ENCODE assay signal across 9 cellular contexts in genomic region chr7:1024331-1024761, GRCh38. TPM values are rescaled to one million over a fixed set of nuclear protein-coding genes. Genes with fewer than 3 reads are reported as not detected.
DNase-seq lines count a peak whose midpoint lies in the region; ATAC-seq and TF ChIP-seq lines count a peak whose summit lies in the region.
"Had no signal": no experiment of that assay in that cellular context is flagged by ENCODE, and none has a peak within 500 bp of the region (broad histone marks: within the 10 kb centered on the region; RNA-seq: fewer than 3 reads in every experiment).

No MANE protein-coding gene starts in this region.

- H3K9me3 ChIP-seq in Karpas-422 (ENCODE audit: low read length) (no peaks in the 10 kb centered on the region), right atrium auricular region (no peaks in the 10 kb centered on the region)

- H3K27me3 ChIP-seq in Karpas-422 (ENCODE audit: low read length) (no peaks in the 10 kb centered on the region; the same call in 1 of the 2 replicates), right atrium auricular region (no peaks in the 10 kb centered on the region), foreskin keratinocyte (no peaks in the 10 kb centered on the region)

- no peaks in the 10 kb centered on the region for H3K79me2 ChIP-seq in Karpas-422 (ENCODE audit: low read length)

- peak overlapping the region; percentile 77 for H3K4me2 ChIP-seq in Karpas-422 (ENCODE audit: low read depth, low read length, poor library complexity, severe bottlenecking)

- H3K27ac ChIP-seq in Karpas-422 (ENCODE audit: low read length) = peak overlapping the region; percentile 92
- H3K27ac ChIP-seq in right atrium auricular region = no peak overlapping the region
- H3K27ac ChIP-seq in foreskin keratinocyte = no peak overlapping the region

- TF ChIP-seq CTCF in nephron (IDR thresholded peaks at IDR 0.05; ENCODE audit: unreplicated experiment in 3 of 3) = no peak
- no peak for TF ChIP-seq CTCF in right atrium auricular region (IDR thresholded peaks at IDR 0.05)
- no peak for TF ChIP-seq CTCF in foreskin keratinocyte (conservative IDR thresholded peaks at IDR 0.05)

- H3K36me3 ChIP-seq in Karpas-422 (ENCODE audit: insufficient read depth, low read length) (no peaks in the 10 kb centered on the region), right atrium auricular region (peaks cover 6% of the 10 kb centered on the region)

- H2AFZ ChIP-seq in Karpas-422 (ENCODE audit: low read length) = no peak overlapping the region

- H3K4me1 ChIP-seq in Karpas-422 (ENCODE audit: low read length) (peaks cover 60% of the 10 kb centered on the region), right atrium auricular region (peaks cover 0 to 22% of the 10 kb centered on the region in 2 donors), foreskin keratinocyte (no peaks in the 10 kb centered on the region)

- no peaks in the 10 kb centered on the region for H3K9me3 Mint-ChIP-seq in nephron

- peak overlapping the region; percentile 61 for H3K9ac ChIP-seq in Karpas-422 (ENCODE audit: low read length)

- DNase-seq in Karpas-422 = peak; percentile 98
- DNase-seq in right atrium auricular region (ENCODE audit: low spot score) = no peak
- no peak for DNase-seq in foreskin keratinocyte
- DNase-seq in activated T-cell treated with anti-CD3 and anti-CD28 coated beads, Interleukin-2, amount 50 U/mL, for 1 hour = no peak
- no peak for DNase-seq in SHP77 (lab: John Stamatoyannopoulos, UW)

- ATAC-seq in GM18909 (IDR thresholded peaks at IDR 0.05; ENCODE audit: poor library complexity, unreplicated experiment) (peak; percentile 53), HG02571 (IDR thresholded peaks at IDR 0.05; ENCODE audit: unreplicated experiment) (peak; percentile 50), foreskin keratinocyte (no peak)

- peaks cover 26% of the 10 kb centered on the region for H3K36me3 Mint-ChIP-seq in nephron (ENCODE audit: low read depth)

- H3K4me1 Mint-ChIP-seq in nephron = peaks cover 36% of the 10 kb centered on the region

- peak overlapping the region in 1 of 3 experiments; percentile 79 for H3K27ac Mint-ChIP-seq in nephron

- H3K4me3 ChIP-seq in Karpas-422 (ENCODE audit: low read length) (peak overlapping the region; percentile 62), right atrium auricular region (no peak overlapping the region)

- H4K20me1 ChIP-seq in Karpas-422 (ENCODE audit: insufficient read depth, low read depth, low read length) = peaks cover 68% of the 10 kb centered on the region

- no peaks in the 10 kb centered on the region for H3K9me2 ChIP-seq in Karpas-422 (replicated peaks; ENCODE audit: insufficient read depth, low read length)

- H3K27me3 Mint-ChIP-seq in nephron (ENCODE audit: low read depth) = peaks cover 6% of the 10 kb centered on the region

- H3K4me3 Mint-ChIP-seq in nephron = peak overlapping the region; percentile 37 to 74 (median 66)

RNA-seq across cellular contexts. Expression of gene GPR146, which starts 20.0 kb away (rescaled TPM):
- 5.5 and 9.2 TPM in 2 replicates for total RNA-seq in Karpas-422 (2014; rRNA removed; shearing (Covaris generic); ENCODE audit: low replicate concordance)
- total RNA-seq in right atrium auricular region (10 to 100 TPM; 13.4 to 18.6 TPM), foreskin keratinocyte (not detected in 2 replicates)
- polyA plus RNA-seq in foreskin keratinocyte = not detected in 2 replicates

RNA-seq across cellular contexts. Expression of gene CYP2W1, which starts 41.4 kb away (rescaled TPM):
- not detected in 2 replicates for total RNA-seq in Karpas-422 (2014; rRNA removed; shearing (Covaris generic); ENCODE audit: low replicate concordance)
- total RNA-seq in right atrium auricular region (not detected), foreskin keratinocyte (not detected in 2 replicates)
- not detected in 2 replicates for polyA plus RNA-seq in foreskin keratinocyte
- total RNA-seq: temporal lobe had no signal

RNA-seq across cellular contexts. Expression of gene COX19, which starts 49.0 kb away (rescaled TPM):
- 14.5 and 20.5 TPM in 2 replicates for total RNA-seq in Karpas-422 (2014; rRNA removed; shearing (Covaris generic); ENCODE audit: low replicate concordance)
- total RNA-seq in right atrium auricular region = 1 to 10 TPM; 2.8 to 5.5 TPM
- 5.9 and 6.0 TPM in 2 replicates for total RNA-seq in foreskin keratinocyte
- polyA plus RNA-seq in foreskin keratinocyte = 5.6 and 6.1 TPM in 2 replicates
